In genomic region chr1:156090138-156090821, GRCh38 we compare ENCODE assay signal across 11 cellular contexts. TPM values are rescaled to one million over a fixed set of nuclear protein-coding genes. Genes with fewer than 3 reads are reported as not detected.
DNase-seq lines count a peak whose midpoint lies in the region; ATAC-seq and TF ChIP-seq lines count a peak whose summit lies in the region.
"Had no signal": no experiment of that assay in that cellular context is flagged by ENCODE, and none has a peak within 500 bp of the region (broad histone marks: within the 10 kb centered on the region; RNA-seq: fewer than 3 reads in every experiment).

No MANE protein-coding gene starts in this region.

- H3K27ac ChIP-seq in OCI-LY7 (ENCODE audit: low read depth, low read length, poor library complexity, severe bottlenecking) (peak overlapping the region; percentile 3), right cardiac atrium (ENCODE audit: low read length) (no peak overlapping the region), mammary epithelial cell (ENCODE audit: insufficient read depth, low read depth, low read length) (no peak overlapping the region)

- no peak for DNase-seq in activated naive CD8-positive, alpha-beta T cell treated with anti-CD3 and anti-CD28 coated beads, Interleukin-2, amount 10 ng/mL, durations not matched to agents 7 days and 5 days
- DNase-seq in activated naive CD8-positive, alpha-beta T cell treated with anti-CD3 and anti-CD28 coated beads for 36 hours = no peak
- DNase-seq in OCI-LY7 (ENCODE audit: low spot score) (no peak), right cardiac atrium (peak in 1 of 3 donors; percentile 4), HCEC 1CT (no peak), mammary epithelial cell (no peak), mucosa of gallbladder (ENCODE audit: low spot score) (no peak)
- DNase-seq in stimulated activated naive B cell treated with anti-CD40 and anti-IgM and Interleukin-4, amounts not matched to agents 10 μg/mL and 1 μg/mL and 100 μg/mL, for 72 hours = no peak

- in situ Hi-C loops in mammary epithelial cell (cut with MboI; ENCODE audit: low sequenced_read_pairs in 2 of 2) = loop anchor here (5.0 to 10.0 kb wide), 3 partner anchors 42 to 245 kb away; partner anchors contain the start of genes CCT3 (in 1 of the 2) and TSACC (in 1 of the 2)

- no peaks in the 10 kb centered on the region for H3K36me3 Mint-ChIP-seq in activated naive CD8-positive, alpha-beta T cell treated with anti-CD3 and anti-CD28 coated beads, Interleukin-2, amount 10 ng/mL, durations not matched to agents 7 days and 5 days
- H3K36me3 Mint-ChIP-seq in activated naive CD8-positive, alpha-beta T cell treated with anti-CD3 and anti-CD28 coated beads for 36 hours = no peaks in the 10 kb centered on the region
- no peaks in the 10 kb centered on the region for H3K36me3 Mint-ChIP-seq in stimulated activated naive B cell treated with anti-CD40 and anti-IgM and Interleukin-4, amounts not matched to agents 10 μg/mL and 1 μg/mL and 100 μg/mL, for 72 hours

- no peaks in the 10 kb centered on the region for H3K9me3 ChIP-seq in OCI-LY7 (ENCODE audit: low read length)
- no peaks in the 10 kb centered on the region for H3K9me3 ChIP-seq in right cardiac atrium (ENCODE audit: control insufficient read depth, low read length)
- no peaks in the 10 kb centered on the region for H3K9me3 ChIP-seq in mammary epithelial cell (replicated peaks; ENCODE audit: insufficient read depth, low read length)

- H2AFZ ChIP-seq in OCI-LY7 (ENCODE audit: low read length) = peak overlapping the region; percentile 3; the same call in 1 of the 2 replicates
- no peak overlapping the region for H2AFZ ChIP-seq in mammary epithelial cell (ENCODE audit: low read depth, low read length)

- peaks cover 1% of the 10 kb centered on the region for H3K4me1 Mint-ChIP-seq in activated naive CD8-positive, alpha-beta T cell treated with anti-CD3 and anti-CD28 coated beads, Interleukin-2, amount 10 ng/mL, durations not matched to agents 7 days and 5 days
- peaks cover 4% of the 10 kb centered on the region for H3K4me1 Mint-ChIP-seq in activated naive CD8-positive, alpha-beta T cell treated with anti-CD3 and anti-CD28 coated beads for 36 hours
- peaks cover 12 to 19% of the 10 kb centered on the region in 2 donors for H3K4me1 Mint-ChIP-seq in stimulated activated naive B cell treated with anti-CD40 and anti-IgM and Interleukin-4, amounts not matched to agents 10 μg/mL and 1 μg/mL and 100 μg/mL, for 72 hours

- POLR2A ChIA-PET in activated naive CD8-positive, alpha-beta T cell treated with anti-CD3 and anti-CD28 coated beads, Interleukin-2, amount 10 ng/mL, durations not matched to agents 7 days and 5 days (lab: Charles Lee) = interaction anchor here (1.0 kb wide), 1 partner anchor 39 kb away, joined by 3 read pairs; no protein-coding TSS in a partner anchor
- POLR2A ChIA-PET in OCI-LY7 (lab: Charles Lee) = interaction anchor here (1.0 to 1.8 kb wide), 3 partner anchors 38 to 273 kb away, joined by 3 to 5 read pairs (median 4); partner anchors contain the start of gene SMG5

- no peak overlapping the region for H3K9ac ChIP-seq in mammary epithelial cell (ENCODE audit: insufficient read depth, low read length)

- ATAC-seq in activated naive CD8-positive, alpha-beta T cell treated with anti-CD3 and anti-CD28 coated beads, Interleukin-2, amount 10 ng/mL, durations not matched to agents 7 days and 5 days (ENCODE audit: low read depth) = peak; percentile 28
- peak; percentile 9 to 14 for ATAC-seq in right cardiac atrium
- ATAC-seq in stimulated activated naive B cell treated with anti-CD40 and anti-IgM and Interleukin-4, amounts not matched to agents 10 μg/mL and 1 μg/mL and 100 μg/mL, for 72 hours (replicated peaks) = peak; percentile 35 to 42

- dilution Hi-C loops in mammary epithelial cell (cut with HindIII; ENCODE audit: low sequenced_read_pairs) = no loop called here

- H3K4me1 ChIP-seq in OCI-LY7 (ENCODE audit: insufficient read depth, low read length, poor library complexity, severe bottlenecking) = peaks cover 15% of the 10 kb centered on the region
- no peaks in the 10 kb centered on the region for H3K4me1 ChIP-seq in right cardiac atrium (ENCODE audit: control insufficient read depth, insufficient read depth, low read length)
- H3K4me1 ChIP-seq in mammary epithelial cell (ENCODE audit: insufficient read depth, low read length) = no peaks in the 10 kb centered on the region

- H3K9me3 Mint-ChIP-seq in activated naive CD8-positive, alpha-beta T cell treated with anti-CD3 and anti-CD28 coated beads, Interleukin-2, amount 10 ng/mL, durations not matched to agents 7 days and 5 days = no peaks in the 10 kb centered on the region
- H3K9me3 Mint-ChIP-seq in activated naive CD8-positive, alpha-beta T cell treated with anti-CD3 and anti-CD28 coated beads for 36 hours = no peaks in the 10 kb centered on the region
- H3K9me3 Mint-ChIP-seq in stimulated activated naive B cell treated with anti-CD40 and anti-IgM and Interleukin-4, amounts not matched to agents 10 μg/mL and 1 μg/mL and 100 μg/mL, for 72 hours = no peaks in the 10 kb centered on the region
- H3K9me3 Mint-ChIP-seq: activated naive CD4-positive, alpha-beta T cell treated with anti-CD3 and anti-CD28 coated beads for 36 hours had no signal

- H3K4me2 ChIP-seq in OCI-LY7 (ENCODE audit: low read length) (peak overlapping the region; percentile 73), mammary epithelial cell (ENCODE audit: insufficient read depth, low read depth, low read length) (no peak overlapping the region)

- no peak overlapping the region for H3K4me3 Mint-ChIP-seq in activated naive CD8-positive, alpha-beta T cell treated with anti-CD3 and anti-CD28 coated beads, Interleukin-2, amount 10 ng/mL, durations not matched to agents 7 days and 5 days
- no peak overlapping the region for H3K4me3 Mint-ChIP-seq in activated naive CD8-positive, alpha-beta T cell treated with anti-CD3 and anti-CD28 coated beads for 36 hours
- H3K4me3 Mint-ChIP-seq in stimulated activated naive B cell treated with anti-CD40 and anti-IgM and Interleukin-4, amounts not matched to agents 10 μg/mL and 1 μg/mL and 100 μg/mL, for 72 hours = no peak overlapping the region
- H3K4me3 Mint-ChIP-seq: activated naive CD4-positive, alpha-beta T cell treated with anti-CD3 and anti-CD28 coated beads for 36 hours had no signal

- no peaks in the 10 kb centered on the region for H3K9me2 ChIP-seq in OCI-LY7 (ENCODE audit: insufficient read depth, low read length)

- H4K20me1 ChIP-seq in OCI-LY7 (ENCODE audit: insufficient read depth, low read length) (no peaks in the 10 kb centered on the region), mammary epithelial cell (ENCODE audit: insufficient read depth, low read length) (no peaks in the 10 kb centered on the region)

- CTCF ChIA-PET in OCI-LY7 (lab: Charles Lee; ENCODE audit: unreplicated experiment) = interaction anchor here (0.6 to 1.0 kb wide), 3 partner anchors 36 to 206 kb away, joined by 3 to 8 read pairs (median 5); no protein-coding TSS in a partner anchor
- CTCF ChIA-PET in mammary epithelial cell (lab: Charles Lee; ENCODE audit: low non-redundant PET) = no interaction called here

- H3K36me3 ChIP-seq in OCI-LY7 (ENCODE audit: insufficient read depth, low read length) = no peaks in the 10 kb centered on the region
- no peaks in the 10 kb centered on the region for H3K36me3 ChIP-seq in mammary epithelial cell (ENCODE audit: insufficient read depth, low read length)

- H3K27me3 ChIP-seq in right cardiac atrium (ENCODE audit: control insufficient read depth, insufficient read depth) = no peaks in the 10 kb centered on the region
- H3K27me3 ChIP-seq in mammary epithelial cell (ENCODE audit: insufficient read depth, low read length) = no peaks in the 10 kb centered on the region

- peaks cover 59% of the 10 kb centered on the region for H3K27me3 Mint-ChIP-seq in activated naive CD8-positive, alpha-beta T cell treated with anti-CD3 and anti-CD28 coated beads, Interleukin-2, amount 10 ng/mL, durations not matched to agents 7 days and 5 days
- peaks cover 53% of the 10 kb centered on the region for H3K27me3 Mint-ChIP-seq in activated naive CD8-positive, alpha-beta T cell treated with anti-CD3 and anti-CD28 coated beads for 36 hours
- peaks cover 35 to 43% of the 10 kb centered on the region in 2 donors for H3K27me3 Mint-ChIP-seq in stimulated activated naive B cell treated with anti-CD40 and anti-IgM and Interleukin-4, amounts not matched to agents 10 μg/mL and 1 μg/mL and 100 μg/mL, for 72 hours

- H3K4me3 ChIP-seq in OCI-LY7 (ENCODE audit: low read depth, low read length, poor library complexity, severe bottlenecking) (peak overlapping the region; percentile 37), right cardiac atrium (ENCODE audit: low read length) (no peak overlapping the region), mammary epithelial cell (replicated peaks in 1 of 3; ENCODE audit: insufficient read depth in 1 of 3, low read depth in 2 of 3, low read length in 3 of 3) (no peak overlapping the region)

- H3K27ac Mint-ChIP-seq in activated naive CD8-positive, alpha-beta T cell treated with anti-CD3 and anti-CD28 coated beads, Interleukin-2, amount 10 ng/mL, durations not matched to agents 7 days and 5 days = no peak overlapping the region
- H3K27ac Mint-ChIP-seq in activated naive CD8-positive, alpha-beta T cell treated with anti-CD3 and anti-CD28 coated beads for 36 hours = no peak overlapping the region
- peak overlapping the region; percentile 22 for H3K27ac Mint-ChIP-seq in stimulated activated naive B cell treated with anti-CD40 and anti-IgM and Interleukin-4, amounts not matched to agents 10 μg/mL and 1 μg/mL and 100 μg/mL, for 72 hours
- H3K27ac Mint-ChIP-seq: activated naive CD4-positive, alpha-beta T cell treated with anti-CD3 and anti-CD28 coated beads for 36 hours had no signal

- H3K79me2 ChIP-seq in OCI-LY7 (ENCODE audit: insufficient read depth, low read depth, low read length) = no peaks in the 10 kb centered on the region
- H3K79me2 ChIP-seq in mammary epithelial cell (ENCODE audit: insufficient read depth, low read length) = no peaks in the 10 kb centered on the region

- intact Hi-C loops in OCI-LY7 (cut with micrococcal nuclease; ENCODE audit: unreplicated experiment) = loop anchor here (1.0 to 5.0 kb wide), 3 partner anchors 40 to 137 kb away; partner anchors contain the start of gene PMF1
- intact Hi-C loops in right cardiac atrium (cut with DNase I) = loop anchor here in 3 of 4 donors (2.0 to 10.0 kb wide), 3 partner anchors 133 to 135 kb away; no protein-coding TSS in a partner anchor
- intact Hi-C loops in mammary epithelial cell (cut with micrococcal nuclease) = loop anchor here (1.0 to 5.0 kb wide), 8 partner anchors 40 to 354 kb away; partner anchors contain the start of genes SMG5 and TMEM79

- 34% methylated on average over 5 of the region's 5 CpGs for WGBS in right cardiac atrium
- WGBS in mammary epithelial cell (ENCODE audit: low coverage, missing lambda C conversion rate) = 42% methylated on average over 5 of the region's 5 CpGs

- no peak for TF ChIP-seq CTCF in OCI-LY7 (conservative IDR thresholded peaks at IDR 0.05; ENCODE audit: low read length)
- TF ChIP-seq CTCF in mammary epithelial cell (conservative IDR thresholded peaks at IDR 0.05 in 1 of 2, IDR thresholded peaks at IDR 0.05 in 1 of 2; ENCODE audit: extremely low read depth in 1 of 2, insufficient read depth in 1 of 2, low read depth in 1 of 2, low read length in 2 of 2) = no peak

- no TSS peak for BruUV-seq in OCI-LY7 (replicated peaks; lab: Mats Ljungman, UMichigan)
- no TSS peak for BruUV-seq in mammary epithelial cell (replicated peaks; lab: Mats Ljungman, UMichigan)

RNA-seq across cellular contexts. Expression of gene MEX3A, which starts 8.0 kb away (rescaled TPM):
- total RNA-seq in activated naive CD8-positive, alpha-beta T cell treated with anti-CD3 and anti-CD28 coated beads, Interleukin-2, amount 10 ng/mL, durations not matched to agents 7 days and 5 days = under 1 TPM; 0.09 to 0.11 TPM
- total RNA-seq in activated naive CD8-positive, alpha-beta T cell treated with anti-CD3 and anti-CD28 coated beads for 36 hours = under 1 TPM; 0.34 to 0.35 TPM
- 4.5 and 5.3 TPM in 2 replicates for total RNA-seq in OCI-LY7 (2014; rRNA removed; shearing (Covaris generic))
- 5.3 and 5.5 TPM in 2 replicates for total RNA-seq in OCI-LY7 (2022)
- total RNA-seq in right cardiac atrium = under 1 TPM; 0.17 to 0.33 (median 0.19) TPM
- 0.25 TPM for polyA plus RNA-seq in right cardiac atrium
- total RNA-seq in mammary epithelial cell = 1 to 10 TPM; 1.9 to 2.5 TPM
- 1.3 TPM for polyA plus RNA-seq in mammary epithelial cell
- 1.2 TPM for polyA minus RNA-seq in mammary epithelial cell
- total RNA-seq in mucosa of gallbladder = 1.4 TPM

RNA-seq across cellular contexts. Expression of gene LMNA, which starts 24.2 kb away (rescaled TPM):
- 10 to 100 TPM; 11.7 to 13.0 TPM for total RNA-seq in activated naive CD8-positive, alpha-beta T cell treated with anti-CD3 and anti-CD28 coated beads, Interleukin-2, amount 10 ng/mL, durations not matched to agents 7 days and 5 days
- 10 to 100 TPM; 32.3 to 37.8 TPM for total RNA-seq in activated naive CD8-positive, alpha-beta T cell treated with anti-CD3 and anti-CD28 coated beads for 36 hours
- 12.9 and 14.3 TPM in 2 replicates for total RNA-seq in OCI-LY7 (2014; rRNA removed; shearing (Covaris generic))
- 5.0 and 6.5 TPM in 2 replicates for total RNA-seq in OCI-LY7 (2022)
- 100 to 1,000 TPM; 238 to 451 (median 281) TPM for total RNA-seq in right cardiac atrium
- 247 TPM for polyA plus RNA-seq in right cardiac atrium
- total RNA-seq in mammary epithelial cell = 100 to 1,000 TPM; 389 to 797 TPM
- 759 TPM for polyA plus RNA-seq in mammary epithelial cell
- polyA minus RNA-seq in mammary epithelial cell = 852 TPM
- 293 TPM for total RNA-seq in mucosa of gallbladder

RNA-seq across cellular contexts. Expression of gene RAB25, which starts 29.3 kb away (rescaled TPM):
- total RNA-seq in activated naive CD8-positive, alpha-beta T cell treated with anti-CD3 and anti-CD28 coated beads, Interleukin-2, amount 10 ng/mL, durations not matched to agents 7 days and 5 days = under 1 TPM; 0.86 to 0.91 TPM
- under 1 TPM; 0.64 to 0.99 TPM for total RNA-seq in activated naive CD8-positive, alpha-beta T cell treated with anti-CD3 and anti-CD28 coated beads for 36 hours
- total RNA-seq in OCI-LY7 (2014; rRNA removed; shearing (Covaris generic)) = not detected in 2 replicates
- total RNA-seq in OCI-LY7 (2022) (0.48 TPM in 1 of 2 replicates, not detected in the other), right cardiac atrium (not detected), mammary epithelial cell (10 to 100 TPM; 24.0 to 44.4 TPM), mucosa of gallbladder (103 TPM)
- polyA plus RNA-seq in right cardiac atrium (0.07 TPM), mammary epithelial cell (131 TPM)
- polyA minus RNA-seq in mammary epithelial cell = 110 TPM
- total RNA-seq: left cardiac atrium, pulmonary artery endothelial cell had no signal

RNA-seq across cellular contexts. Expression of gene LAMTOR2, which starts 35.7 kb away (rescaled TPM):
- 10 to 100 TPM; 50.9 to 52.6 TPM for total RNA-seq in activated naive CD8-positive, alpha-beta T cell treated with anti-CD3 and anti-CD28 coated beads, Interleukin-2, amount 10 ng/mL, durations not matched to agents 7 days and 5 days
- total RNA-seq in activated naive CD8-positive, alpha-beta T cell treated with anti-CD3 and anti-CD28 coated beads for 36 hours = 10 to 100 TPM; 45.9 to 49.1 TPM
- total RNA-seq in OCI-LY7 (2014; rRNA removed; shearing (Covaris generic)) = 71.3 and 103 TPM in 2 replicates
- total RNA-seq in OCI-LY7 (2022) (52.1 and 55.2 TPM in 2 replicates), right cardiac atrium (10 to 100 TPM; 43.8 to 55.2 (median 51.5) TPM), mammary epithelial cell (10 to 100 TPM; 43.7 to 71.3 TPM), mucosa of gallbladder (77.0 TPM)
- polyA plus RNA-seq in right cardiac atrium (100 TPM), mammary epithelial cell (128 TPM)
- polyA minus RNA-seq in mammary epithelial cell = 82.3 TPM

RNA-seq across cellular contexts. Expression of gene UBQLN4, which starts 36.7 kb away (rescaled TPM):
- 10 to 100 TPM; 31.9 to 37.9 TPM for total RNA-seq in activated naive CD8-positive, alpha-beta T cell treated with anti-CD3 and anti-CD28 coated beads, Interleukin-2, amount 10 ng/mL, durations not matched to agents 7 days and 5 days
- total RNA-seq in activated naive CD8-positive, alpha-beta T cell treated with anti-CD3 and anti-CD28 coated beads for 36 hours = 10 to 100 TPM; 42.6 to 47.1 TPM
- total RNA-seq in OCI-LY7 (2014; rRNA removed; shearing (Covaris generic)) = 20.8 and 33.2 TPM in 2 replicates
- total RNA-seq in OCI-LY7 (2022) (37.1 and 40.3 TPM in 2 replicates), right cardiac atrium (10 to 100 TPM; 23.9 to 28.7 (median 27.0) TPM), mammary epithelial cell (10 to 100 TPM; 20.3 to 39.9 TPM), mucosa of gallbladder (34.1 TPM)
- polyA plus RNA-seq in right cardiac atrium (13.7 TPM), mammary epithelial cell (34.3 TPM)
- 57.3 TPM for polyA minus RNA-seq in mammary epithelial cell

Comparison
In these comparisons a context has a peak if more than half of its experiments do, and no peak if none do; other contexts are left out.
1. RNA of gene RAB25, which starts 29.3 kb away (total RNA-seq): 103 TPM in mucosa of gallbladder (single experiment) and 24.0 to 44.4 TPM in mammary epithelial cell; 0.64 to 0.99 TPM in activated naive CD8-positive, alpha-beta T cell treated with anti-CD3 and anti-CD28 coated beads for 36 hours, 0.86 to 0.91 TPM in activated naive CD8-positive, alpha-beta T cell treated with anti-CD3 and anti-CD28 coated beads, Interleukin-2, amount 10 ng/mL, durations not matched to agents 7 days and 5 days, 0.48 TPM in OCI-LY7 and not detected in right cardiac atrium; every median in the first group is over 10 times any median in the second.
2. Peak in every context shown above with its lines, with median percentiles within 50 percentile points of each other: ATAC-seq.